In the genomic region with DNA sequence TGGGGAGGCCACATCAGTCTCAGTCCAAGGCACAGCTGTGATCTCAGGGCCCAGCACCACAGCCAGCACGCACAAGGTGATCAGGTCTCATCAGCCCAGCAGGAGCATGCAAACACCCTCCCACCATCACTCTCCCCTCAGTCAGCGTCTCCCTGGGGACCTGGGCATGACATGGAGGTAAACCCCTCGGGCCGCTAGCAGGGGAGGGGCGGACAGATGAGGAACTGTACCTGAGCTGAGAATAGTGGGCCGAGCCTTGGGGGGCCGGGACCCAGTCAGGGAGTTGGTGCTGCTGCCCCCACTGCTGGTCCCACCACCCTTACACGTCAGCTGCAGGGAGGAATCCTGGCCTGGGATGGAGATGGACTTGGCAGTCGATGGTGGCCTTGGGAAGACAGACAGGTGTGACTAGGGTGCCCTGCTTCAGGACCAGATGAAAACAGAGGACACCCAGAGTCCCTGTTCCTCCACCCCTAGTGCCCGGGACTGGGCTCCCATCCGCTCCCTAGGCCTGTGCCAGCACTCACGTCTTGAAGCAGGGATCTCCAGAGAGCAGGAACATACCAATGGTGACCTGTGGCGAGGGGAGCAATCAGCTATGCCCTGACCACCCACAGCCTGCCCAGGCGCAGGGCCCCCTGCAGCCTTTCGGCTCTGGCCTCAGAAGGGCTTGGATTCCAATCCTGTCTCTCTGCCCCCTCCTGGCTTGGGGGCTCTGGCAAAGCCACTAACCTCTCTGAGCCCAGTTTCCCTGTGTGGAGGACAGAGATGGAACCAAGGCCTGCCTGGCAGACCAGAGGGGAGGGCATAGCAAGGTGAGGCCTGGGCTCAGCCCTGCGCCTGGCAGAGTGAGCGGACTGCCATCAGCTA, we compare ENCODE assay signal across 1 cellular context.
TF ChIP-seq lines count a peak whose summit lies in the region.

No MANE protein-coding gene starts in this region.

TF ChIP-seq in WTC11, 78 proteins besides CTCF, POLR2A, EP300 and RAD21:
- TF ChIP-seq, protein P1, sequence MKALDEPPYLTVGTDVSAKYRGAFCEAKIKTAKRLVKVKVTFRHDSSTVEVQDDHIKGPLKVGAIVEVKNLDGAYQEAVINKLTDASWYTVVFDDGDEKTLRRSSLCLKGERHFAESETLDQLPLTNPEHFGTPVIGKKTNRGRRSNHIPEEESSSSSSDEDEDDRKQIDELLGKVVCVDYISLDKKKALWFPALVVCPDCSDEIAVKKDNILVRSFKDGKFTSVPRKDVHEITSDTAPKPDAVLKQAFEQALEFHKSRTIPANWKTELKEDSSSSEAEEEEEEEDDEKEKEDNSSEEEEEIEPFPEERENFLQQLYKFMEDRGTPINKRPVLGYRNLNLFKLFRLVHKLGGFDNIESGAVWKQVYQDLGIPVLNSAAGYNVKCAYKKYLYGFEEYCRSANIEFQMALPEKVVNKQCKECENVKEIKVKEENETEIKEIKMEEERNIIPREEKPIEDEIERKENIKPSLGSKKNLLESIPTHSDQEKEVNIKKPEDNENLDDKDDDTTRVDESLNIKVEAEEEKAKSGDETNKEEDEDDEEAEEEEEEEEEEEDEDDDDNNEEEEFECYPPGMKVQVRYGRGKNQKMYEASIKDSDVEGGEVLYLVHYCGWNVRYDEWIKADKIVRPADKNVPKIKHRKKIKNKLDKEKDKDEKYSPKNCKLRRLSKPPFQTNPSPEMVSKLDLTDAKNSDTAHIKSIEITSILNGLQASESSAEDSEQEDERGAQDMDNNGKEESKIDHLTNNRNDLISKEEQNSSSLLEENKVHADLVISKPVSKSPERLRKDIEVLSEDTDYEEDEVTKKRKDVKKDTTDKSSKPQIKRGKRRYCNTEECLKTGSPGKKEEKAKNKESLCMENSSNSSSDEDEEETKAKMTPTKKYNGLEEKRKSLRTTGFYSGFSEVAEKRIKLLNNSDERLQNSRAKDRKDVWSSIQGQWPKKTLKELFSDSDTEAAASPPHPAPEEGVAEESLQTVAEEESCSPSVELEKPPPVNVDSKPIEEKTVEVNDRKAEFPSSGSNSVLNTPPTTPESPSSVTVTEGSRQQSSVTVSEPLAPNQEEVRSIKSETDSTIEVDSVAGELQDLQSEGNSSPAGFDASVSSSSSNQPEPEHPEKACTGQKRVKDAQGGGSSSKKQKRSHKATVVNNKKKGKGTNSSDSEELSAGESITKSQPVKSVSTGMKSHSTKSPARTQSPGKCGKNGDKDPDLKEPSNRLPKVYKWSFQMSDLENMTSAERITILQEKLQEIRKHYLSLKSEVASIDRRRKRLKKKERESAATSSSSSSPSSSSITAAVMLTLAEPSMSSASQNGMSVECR (CRISPR knock-in tag; IDR thresholded peaks at IDR 0.05; ENCODE audit: borderline replicate concordance) = no peak
- TF ChIP-seq, protein P2, sequence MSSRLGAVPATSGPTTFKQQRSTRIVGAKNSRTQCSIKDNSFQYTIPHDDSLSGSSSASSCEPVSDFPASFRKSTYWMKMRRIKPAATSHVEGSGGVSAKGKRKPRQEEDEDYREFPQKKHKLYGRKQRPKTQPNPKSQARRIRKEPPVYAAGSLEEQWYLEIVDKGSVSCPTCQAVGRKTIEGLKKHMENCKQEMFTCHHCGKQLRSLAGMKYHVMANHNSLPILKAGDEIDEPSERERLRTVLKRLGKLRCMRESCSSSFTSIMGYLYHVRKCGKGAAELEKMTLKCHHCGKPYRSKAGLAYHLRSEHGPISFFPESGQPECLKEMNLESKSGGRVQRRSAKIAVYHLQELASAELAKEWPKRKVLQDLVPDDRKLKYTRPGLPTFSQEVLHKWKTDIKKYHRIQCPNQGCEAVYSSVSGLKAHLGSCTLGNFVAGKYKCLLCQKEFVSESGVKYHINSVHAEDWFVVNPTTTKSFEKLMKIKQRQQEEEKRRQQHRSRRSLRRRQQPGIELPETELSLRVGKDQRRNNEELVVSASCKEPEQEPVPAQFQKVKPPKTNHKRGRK (CRISPR knock-in tag; IDR thresholded peaks at IDR 0.05; ENCODE audit: borderline replicate concordance) = no peak
- TF ChIP-seq, protein P3, sequence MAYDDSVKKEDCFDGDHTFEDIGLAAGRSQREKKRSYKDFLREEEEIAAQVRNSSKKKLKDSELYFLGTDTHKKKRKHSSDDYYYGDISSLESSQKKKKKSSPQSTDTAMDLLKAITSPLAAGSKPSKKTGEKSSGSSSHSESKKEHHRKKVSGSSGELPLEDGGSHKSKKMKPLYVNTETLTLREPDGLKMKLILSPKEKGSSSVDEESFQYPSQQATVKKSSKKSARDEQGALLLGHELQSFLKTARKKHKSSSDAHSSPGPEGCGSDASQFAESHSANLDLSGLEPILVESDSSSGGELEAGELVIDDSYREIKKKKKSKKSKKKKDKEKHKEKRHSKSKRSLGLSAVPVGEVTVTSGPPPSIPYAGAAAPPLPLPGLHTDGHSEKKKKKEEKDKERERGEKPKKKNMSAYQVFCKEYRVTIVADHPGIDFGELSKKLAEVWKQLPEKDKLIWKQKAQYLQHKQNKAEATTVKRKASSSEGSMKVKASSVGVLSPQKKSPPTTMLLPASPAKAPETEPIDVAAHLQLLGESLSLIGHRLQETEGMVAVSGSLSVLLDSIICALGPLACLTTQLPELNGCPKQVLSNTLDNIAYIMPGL (CRISPR knock-in tag; IDR thresholded peaks at IDR 0.05) = no peak
- TF ChIP-seq GTF2I (CRISPR knock-in tag; conservative IDR thresholded peaks at IDR 0.05) (no peak), GABPB1 (CRISPR knock-in tag; IDR thresholded peaks at IDR 0.05) (no peak), ATF1 (CRISPR knock-in tag; IDR thresholded peaks at IDR 0.05) (no peak), PRRX2 (CRISPR knock-in tag; IDR thresholded peaks at IDR 0.05) (no peak), GRHL2 (CRISPR knock-in tag; IDR thresholded peaks at IDR 0.05; ENCODE audit: insufficient replicate concordance, severe bottlenecking) (no peak)
- TF ChIP-seq, protein P4, sequence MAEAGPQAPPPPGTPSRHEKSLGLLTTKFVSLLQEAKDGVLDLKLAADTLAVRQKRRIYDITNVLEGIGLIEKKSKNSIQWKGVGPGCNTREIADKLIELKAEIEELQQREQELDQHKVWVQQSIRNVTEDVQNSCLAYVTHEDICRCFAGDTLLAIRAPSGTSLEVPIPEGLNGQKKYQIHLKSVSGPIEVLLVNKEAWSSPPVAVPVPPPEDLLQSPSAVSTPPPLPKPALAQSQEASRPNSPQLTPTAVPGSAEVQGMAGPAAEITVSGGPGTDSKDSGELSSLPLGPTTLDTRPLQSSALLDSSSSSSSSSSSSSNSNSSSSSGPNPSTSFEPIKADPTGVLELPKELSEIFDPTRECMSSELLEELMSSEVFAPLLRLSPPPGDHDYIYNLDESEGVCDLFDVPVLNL (CRISPR knock-in tag; IDR thresholded peaks at IDR 0.05; ENCODE audit: borderline replicate concordance, low read depth) = no peak
TF ChIP-seq in WTC11: peak in this region for 0.
